Comparison of ENCODE assay signal across 1 cellular context in genomic region chr10:63518690-63519288, GRCh38.
TF ChIP-seq lines count a peak whose summit lies in the region.

No MANE protein-coding gene starts in this region.

TF ChIP-seq in GM23338, 12 proteins besides CTCF, POLR2A, EP300 and RAD21:
- no peak for TF ChIP-seq JUNB (IDR thresholded peaks at IDR 0.05; ENCODE audit: unreplicated experiment)
- TF ChIP-seq, protein P1, sequence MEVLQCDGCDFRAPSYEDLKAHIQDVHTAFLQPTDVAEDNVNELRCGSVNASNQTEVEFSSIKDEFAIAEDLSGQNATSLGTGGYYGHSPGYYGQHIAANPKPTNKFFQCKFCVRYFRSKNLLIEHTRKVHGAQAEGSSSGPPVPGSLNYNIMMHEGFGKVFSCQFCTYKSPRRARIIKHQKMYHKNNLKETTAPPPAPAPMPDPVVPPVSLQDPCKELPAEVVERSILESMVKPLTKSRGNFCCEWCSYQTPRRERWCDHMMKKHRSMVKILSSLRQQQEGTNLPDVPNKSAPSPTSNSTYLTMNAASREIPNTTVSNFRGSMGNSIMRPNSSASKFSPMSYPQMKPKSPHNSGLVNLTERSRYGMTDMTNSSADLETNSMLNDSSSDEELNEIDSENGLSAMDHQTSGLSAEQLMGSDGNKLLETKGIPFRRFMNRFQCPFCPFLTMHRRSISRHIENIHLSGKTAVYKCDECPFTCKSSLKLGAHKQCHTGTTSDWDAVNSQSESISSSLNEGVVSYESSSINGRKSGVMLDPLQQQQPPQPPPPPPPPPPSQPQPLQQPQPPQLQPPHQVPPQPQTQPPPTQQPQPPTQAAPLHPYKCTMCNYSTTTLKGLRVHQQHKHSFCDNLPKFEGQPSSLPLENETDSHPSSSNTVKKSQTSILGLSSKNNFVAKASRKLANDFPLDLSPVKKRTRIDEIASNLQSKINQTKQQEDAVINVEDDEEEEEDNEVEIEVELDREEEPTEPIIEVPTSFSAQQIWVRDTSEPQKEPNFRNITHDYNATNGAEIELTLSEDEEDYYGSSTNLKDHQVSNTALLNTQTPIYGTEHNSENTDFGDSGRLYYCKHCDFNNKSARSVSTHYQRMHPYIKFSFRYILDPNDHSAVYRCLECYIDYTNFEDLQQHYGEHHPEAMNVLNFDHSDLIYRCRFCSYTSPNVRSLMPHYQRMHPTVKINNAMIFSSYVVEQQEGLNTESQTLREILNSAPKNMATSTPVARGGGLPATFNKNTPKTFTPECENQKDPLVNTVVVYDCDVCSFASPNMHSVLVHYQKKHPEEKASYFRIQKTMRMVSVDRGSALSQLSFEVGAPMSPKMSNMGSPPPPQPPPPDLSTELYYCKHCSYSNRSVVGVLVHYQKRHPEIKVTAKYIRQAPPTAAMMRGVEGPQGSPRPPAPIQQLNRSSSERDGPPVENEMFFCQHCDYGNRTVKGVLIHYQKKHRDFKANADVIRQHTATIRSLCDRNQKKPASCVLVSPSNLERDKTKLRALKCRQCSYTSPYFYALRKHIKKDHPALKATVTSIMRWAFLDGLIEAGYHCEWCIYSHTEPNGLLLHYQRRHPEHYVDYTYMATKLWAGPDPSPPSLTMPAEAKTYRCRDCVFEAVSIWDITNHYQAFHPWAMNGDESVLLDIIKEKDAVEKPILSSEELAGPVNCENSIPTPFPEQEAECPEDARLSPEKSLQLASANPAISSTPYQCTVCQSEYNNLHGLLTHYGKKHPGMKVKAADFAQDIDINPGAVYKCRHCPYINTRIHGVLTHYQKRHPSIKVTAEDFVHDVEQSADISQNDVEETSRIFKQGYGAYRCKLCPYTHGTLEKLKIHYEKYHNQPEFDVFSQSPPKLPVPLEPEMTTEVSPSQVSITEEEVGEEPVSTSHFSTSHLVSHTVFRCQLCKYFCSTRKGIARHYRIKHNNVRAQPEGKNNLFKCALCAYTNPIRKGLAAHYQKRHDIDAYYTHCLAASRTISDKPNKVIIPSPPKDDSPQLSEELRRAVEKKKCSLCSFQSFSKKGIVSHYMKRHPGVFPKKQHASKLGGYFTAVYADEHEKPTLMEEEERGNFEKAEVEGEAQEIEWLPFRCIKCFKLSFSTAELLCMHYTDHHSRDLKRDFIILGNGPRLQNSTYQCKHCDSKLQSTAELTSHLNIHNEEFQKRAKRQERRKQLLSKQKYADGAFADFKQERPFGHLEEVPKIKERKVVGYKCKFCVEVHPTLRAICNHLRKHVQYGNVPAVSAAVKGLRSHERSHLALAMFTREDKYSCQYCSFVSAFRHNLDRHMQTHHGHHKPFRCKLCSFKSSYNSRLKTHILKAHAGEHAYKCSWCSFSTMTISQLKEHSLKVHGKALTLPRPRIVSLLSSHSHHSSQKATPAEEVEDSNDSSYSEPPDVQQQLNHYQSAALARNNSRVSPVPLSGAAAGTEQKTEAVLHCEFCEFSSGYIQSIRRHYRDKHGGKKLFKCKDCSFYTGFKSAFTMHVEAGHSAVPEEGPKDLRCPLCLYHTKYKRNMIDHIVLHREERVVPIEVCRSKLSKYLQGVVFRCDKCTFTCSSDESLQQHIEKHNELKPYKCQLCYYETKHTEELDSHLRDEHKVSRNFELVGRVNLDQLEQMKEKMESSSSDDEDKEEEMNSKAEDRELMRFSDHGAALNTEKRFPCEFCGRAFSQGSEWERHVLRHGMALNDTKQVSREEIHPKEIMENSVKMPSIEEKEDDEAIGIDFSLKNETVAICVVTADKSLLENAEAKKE (CRISPR knock-in tag; IDR thresholded peaks at IDR 0.05): no peak
- no peak for TF ChIP-seq ZNF331 (CRISPR knock-in tag; IDR thresholded peaks at IDR 0.05; ENCODE audit: low read depth)
- TF ChIP-seq POLR2AphosphoS5 (IDR thresholded peaks at IDR 0.05; ENCODE audit: low read depth): no peak
- TF ChIP-seq EZH2phosphoT487 (IDR thresholded peaks at IDR 0.05; ENCODE audit: unreplicated experiment): no peak
- TF ChIP-seq EZH2 (IDR thresholded peaks at IDR 0.05; ENCODE audit: low read depth, unreplicated experiment): no peak
- no peak for TF ChIP-seq STAT1 (IDR thresholded peaks at IDR 0.05; ENCODE audit: unreplicated experiment)
- TF ChIP-seq, protein P2, sequence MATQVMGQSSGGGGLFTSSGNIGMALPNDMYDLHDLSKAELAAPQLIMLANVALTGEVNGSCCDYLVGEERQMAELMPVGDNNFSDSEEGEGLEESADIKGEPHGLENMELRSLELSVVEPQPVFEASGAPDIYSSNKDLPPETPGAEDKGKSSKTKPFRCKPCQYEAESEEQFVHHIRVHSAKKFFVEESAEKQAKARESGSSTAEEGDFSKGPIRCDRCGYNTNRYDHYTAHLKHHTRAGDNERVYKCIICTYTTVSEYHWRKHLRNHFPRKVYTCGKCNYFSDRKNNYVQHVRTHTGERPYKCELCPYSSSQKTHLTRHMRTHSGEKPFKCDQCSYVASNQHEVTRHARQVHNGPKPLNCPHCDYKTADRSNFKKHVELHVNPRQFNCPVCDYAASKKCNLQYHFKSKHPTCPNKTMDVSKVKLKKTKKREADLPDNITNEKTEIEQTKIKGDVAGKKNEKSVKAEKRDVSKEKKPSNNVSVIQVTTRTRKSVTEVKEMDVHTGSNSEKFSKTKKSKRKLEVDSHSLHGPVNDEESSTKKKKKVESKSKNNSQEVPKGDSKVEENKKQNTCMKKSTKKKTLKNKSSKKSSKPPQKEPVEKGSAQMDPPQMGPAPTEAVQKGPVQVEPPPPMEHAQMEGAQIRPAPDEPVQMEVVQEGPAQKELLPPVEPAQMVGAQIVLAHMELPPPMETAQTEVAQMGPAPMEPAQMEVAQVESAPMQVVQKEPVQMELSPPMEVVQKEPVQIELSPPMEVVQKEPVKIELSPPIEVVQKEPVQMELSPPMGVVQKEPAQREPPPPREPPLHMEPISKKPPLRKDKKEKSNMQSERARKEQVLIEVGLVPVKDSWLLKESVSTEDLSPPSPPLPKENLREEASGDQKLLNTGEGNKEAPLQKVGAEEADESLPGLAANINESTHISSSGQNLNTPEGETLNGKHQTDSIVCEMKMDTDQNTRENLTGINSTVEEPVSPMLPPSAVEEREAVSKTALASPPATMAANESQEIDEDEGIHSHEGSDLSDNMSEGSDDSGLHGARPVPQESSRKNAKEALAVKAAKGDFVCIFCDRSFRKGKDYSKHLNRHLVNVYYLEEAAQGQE (IDR thresholded peaks at IDR 0.05; ENCODE audit: unreplicated experiment): no peak
